25 cellular contexts compared by ENCODE assay signal in the genomic region with DNA sequence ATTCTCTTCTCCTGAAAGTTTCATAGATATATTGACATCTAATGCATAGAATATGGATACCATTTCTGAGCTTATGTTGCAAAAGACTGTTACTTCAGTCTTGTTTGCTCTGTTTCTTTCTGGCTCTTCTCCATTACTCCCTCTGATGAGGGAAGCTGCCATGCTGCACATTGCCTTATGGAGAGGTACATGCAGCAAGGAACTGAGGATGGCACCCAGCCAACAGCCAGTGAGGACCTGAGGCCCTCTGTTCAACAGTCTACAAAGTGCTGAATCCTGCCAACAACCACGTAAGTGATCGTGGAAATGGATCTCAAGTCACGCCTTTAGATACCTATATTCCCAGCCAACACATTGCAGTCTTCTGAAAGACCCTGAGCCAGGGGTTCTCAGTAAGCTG.
"Had no signal": no experiment of that assay in that cellular context is flagged by ENCODE, and none has a peak within 500 bp of the region (broad histone marks: within the 10 kb centered on the region; RNA-seq: fewer than 3 reads in every experiment).

No MANE protein-coding gene starts in this region.

- H3K27me3 ChIP-seq: ascending aorta, breast epithelium, gastroesophageal sphincter, sigmoid colon, vagina had no signal

- H3K4me2 ChIP-seq: smooth muscle cell had no signal

- H3K79me2 ChIP-seq: parathyroid adenoma had no signal

- H3K27ac ChIP-seq: ascending aorta, breast epithelium, epithelial cell of prostate, gastroesophageal sphincter, parathyroid adenoma, sigmoid colon, vagina, WERI-Rb-1 had no signal

- H2AFZ ChIP-seq: parathyroid adenoma had no signal

- H3K9ac ChIP-seq: parathyroid adenoma had no signal

- ATAC-seq: gastroesophageal sphincter; left colon; stimulated activated naive B cell treated with anti-CD40 and anti-IgM and Interleukin-4, amounts not matched to agents 10 μg/mL and 1 μg/mL and 100 μg/mL, for 72 hours had no signal

- H3K9me3 ChIP-seq: ascending aorta, breast epithelium, gastroesophageal sphincter, sigmoid colon, vagina had no signal

- DNase-seq: activated CD4-positive, alpha-beta T cell treated with anti-CD3 and anti-CD28 coated beads, Interleukin-2, amount 50 U/mL, for 1 hour; activated CD4-positive, CD25-positive, alpha-beta regulatory T cell treated with anti-CD3 and anti-CD28 coated beads, Interleukin-2, amount 50 U/mL, for 72 hours; activated gamma-delta T cell treated with Interleukin-2 at 50 U/mL for 16 hours; activated T-cell treated with anti-CD3 and anti-CD28 coated beads, Interleukin-2, amount 50 U/mL, for 1 hour; cortex of kidney; endodermal cell; left colon; mesenchymal stem cell; nephron progenitor cell; nucleus accumbens; sigmoid colon; stimulated activated CD4-positive, alpha-beta T cell treated with anti-CD3 and anti-CD28 coated beads, Interleukin-15, amount 100 ng/mL, for 24 hours; stimulated activated CD4-positive, alpha-beta T cell treated with anti-CD3 and anti-CD28 coated beads, Interleukin-2, amount 100 ng/mL, for 48 hours; stimulated activated CD8-positive, alpha-beta memory T cell treated with anti-CD3 and anti-CD28 coated beads, Interleukin-4, amount 100 ng/mL, for 48 hours; stimulated activated naive B cell treated with anti-CD40 and anti-IgM and Interleukin-4, amounts not matched to agents 10 μg/mL and 1 μg/mL and 100 μg/mL, for 72 hours; trophoblast cell; WERI-Rb-1 had no signal

- FAIRE-seq: islet of Langerhans had no signal

- H3K4me1 ChIP-seq: ascending aorta, breast epithelium, parathyroid adenoma, vagina had no signal

- H3K36me3 ChIP-seq: ascending aorta, breast epithelium, gastroesophageal sphincter, sigmoid colon, vagina, WERI-Rb-1 had no signal

- H3K4me3 ChIP-seq: ascending aorta, breast epithelium, gastroesophageal sphincter, sigmoid colon, smooth muscle cell, vagina had no signal
